8 cellular contexts compared by ENCODE assay signal in genomic region chr9:37753489-37754190, GRCh38. TPM values are rescaled to one million over a fixed set of nuclear protein-coding genes. Genes with fewer than 3 reads are reported as not detected.
DNase-seq lines count a peak whose midpoint lies in the region; ATAC-seq, FAIRE-seq and TF ChIP-seq lines count a peak whose summit lies in the region.

Gene TRMT10B, plus strand, starts transcription at chr9:37753805. Its CDS starts 8,127 bp downstream, at chr9:37761932.

- WGBS in H1 (ENCODE audit: extremely low coverage in 1 of 2, insufficient coverage in 1 of 2, insufficient read length in 1 of 2, insufficient replicate concordance in 2 of 2, low coverage in 1 of 2, low lambda C conversion rate in 2 of 2, missing lambda C conversion rate in 1 of 2), 2 experiments = 5% methylated on average over 37 of the region's 40 CpGs; no CpG with 5 or more reads in 1 of the 2 experiments

- H3K4me3 Mint-ChIP-seq in memory B cell = peak within 1 kb of the TSS; percentile 95

- peak; percentile 61 to 68 for DNase-seq in AML-193 (lab: John Stamatoyannopoulos, UW)
- peak; percentile 78 for DNase-seq in NCI-H82 (lab: John Stamatoyannopoulos, UW)
- peak; percentile 45 to 53 for DNase-seq in activated CD8-positive, alpha-beta memory T cell treated with anti-CD3 and anti-CD28 coated beads for 4 hours (ENCODE audit: low read depth in 2 of 2)
- DNase-seq in H1 (ENCODE audit: low read depth in 1 of 2, low spot score in 2 of 2) = peak in 1 of 2 experiments; percentile 82
- peak; percentile 46 to 60 for DNase-seq in memory B cell (ENCODE audit: low spot score in 2 of 2)
- DNase-seq in stimulated activated CD8-positive, alpha-beta memory T cell treated with anti-CD3 and anti-CD28 coated beads, Interleukin-12 subunit alpha, Interleukin-12 subunit beta, amount 100 ng/mL, for 24 hours (ENCODE audit: extremely low read depth) = peak; percentile 45

- H2BK120ac ChIP-seq in H1 (replicated peaks; ENCODE audit: low read depth, low read length) = no peak within 1 kb of the TSS

- no peaks in the 10 kb centered on the region for H3K36me3 ChIP-seq in H1 (ENCODE audit: control insufficient read depth in 2 of 4, insufficient read depth in 4 of 4, low read length in 3 of 4)

- no peaks in the 10 kb centered on the region for H4K20me1 ChIP-seq in H1 (replicated peaks in 1 of 2; ENCODE audit: control insufficient read depth in 1 of 2, insufficient read depth in 2 of 2, low read length in 2 of 2)

- peaks cover 0 to 5% (median 1%) of the 10 kb centered on the region in 4 experiments; a peak in 4 of 7 replicates for H3K4me1 ChIP-seq in H1 (replicated peaks in 1 of 4; ENCODE audit: control insufficient read depth in 3 of 4, insufficient read depth in 4 of 4, low read length in 3 of 4)

- no peak within 1 kb of the TSS for H2BK15ac ChIP-seq in H1 (ENCODE audit: low read length)

- TF ChIP-seq EP300 in H1 (IDR thresholded peaks at IDR 0.05; ENCODE audit: borderline replicate concordance in 1 of 2, low read depth in 2 of 2, low read length in 2 of 2) = no peak

- POLR2A ChIA-PET in H1 (lab: Charles Lee; ENCODE audit: partially characterized antibody) = interaction anchor here (1.0 to 1.5 kb wide), 2 partner anchors 31 to 47 kb away, joined by 3 to 6 read pairs; partner anchors contain the start of genes DCAF10 and EXOSC3

- TF ChIP-seq RAD21 in H1 (IDR thresholded peaks at IDR 0.05 in 1 of 2, conservative IDR thresholded peaks at IDR 0.05 in 1 of 2; ENCODE audit: low read depth in 2 of 2, low read length in 2 of 2) = no peak

- FAIRE-seq in H1 (lab: Jason Lieb, UNC) = no peak

- peaks cover 12% of the 10 kb centered on the region for H3K4me1 Mint-ChIP-seq in memory B cell

- peak within 1 kb of the TSS; percentile 73 to 77 for H3K4me2 ChIP-seq in H1 (ENCODE audit: insufficient read depth in 1 of 2, low read depth in 2 of 2, low read length in 2 of 2)

- H2BK12ac ChIP-seq in H1 (ENCODE audit: low read depth, low read length) = no peak within 1 kb of the TSS

- H3K79me1 ChIP-seq in H1 (ENCODE audit: low read depth, low read length) = no peaks in the 10 kb centered on the region

- no peaks in the 10 kb centered on the region for H3K9me3 ChIP-seq in H1 (ENCODE audit: insufficient read depth in 2 of 2, low read depth in 1 of 2, low read length in 1 of 2)

- no peak within 1 kb of the TSS for H3K27ac ChIP-seq in H1 (ENCODE audit: low read depth, low read length)

- H3K27me3 ChIP-seq in H1 (replicated peaks in 1 of 4; ENCODE audit: control insufficient read depth in 3 of 4, extremely low read depth in 1 of 4, insufficient read depth in 3 of 4, low read length in 3 of 4) = no peaks in the 10 kb centered on the region

- H3K18ac ChIP-seq in H1 (ENCODE audit: extremely low read depth, low read length) = peak within 1 kb of the TSS; percentile 62; the same call in 1 of the 2 replicates

- H3K23ac ChIP-seq in H1 (ENCODE audit: insufficient read length) = no peak within 1 kb of the TSS

- H2BK20ac ChIP-seq in H1 (ENCODE audit: low read length) = no peak within 1 kb of the TSS

- H3K14ac ChIP-seq in H1 (ENCODE audit: insufficient read length) = no peak within 1 kb of the TSS

- peak within 1 kb of the TSS; percentile 71 for H4K5ac ChIP-seq in H1 (ENCODE audit: insufficient read length, low read depth, low read length)

- H3K9me3 Mint-ChIP-seq in memory B cell = no peaks in the 10 kb centered on the region

- peak within 1 kb of the TSS; percentile 85 for H3K27ac Mint-ChIP-seq in memory B cell

- CTCF ChIA-PET in H1 (lab: Charles Lee; ENCODE audit: partially characterized antibody) = interaction anchor here (1.5 kb wide), 1 partner anchor 31 kb away, joined by 3 read pairs; the partner anchor contains the start of gene EXOSC3

- H3K23me2 ChIP-seq in H1 (ENCODE audit: low read depth, low read length) = peaks cover 4% of the 10 kb centered on the region; the same call in 1 of the 2 replicates

- H3K4me3 ChIP-seq in H1 (ENCODE audit: extremely low read depth in 1 of 4, insufficient read depth in 2 of 4, low read depth in 3 of 4, low read length in 4 of 4) = peak within 1 kb of the TSS; percentile 72 to 89 (median 86)

- H4K8ac ChIP-seq in H1 (ENCODE audit: extremely low read depth, insufficient read depth, low read length) = peak within 1 kb of the TSS; percentile 88

- no peak for TF ChIP-seq POLR2A in H1 (IDR thresholded peaks at IDR 0.05; ENCODE audit: control extremely low read depth in 1 of 2, low read depth in 2 of 2, low read length in 2 of 2)

- peak within 1 kb of the TSS; percentile 62 for H3K56ac ChIP-seq in H1 (replicated peaks; ENCODE audit: insufficient read length, low read depth, low read length)

- peak within 1 kb of the TSS; percentile 76 for H2BK5ac ChIP-seq in H1 (ENCODE audit: low read depth, low read length)

- no peaks in the 10 kb centered on the region for H3K27me3 Mint-ChIP-seq in memory B cell

- H3K79me2 ChIP-seq in H1 (ENCODE audit: control insufficient read depth in 1 of 2, insufficient read depth in 2 of 2, low read length in 2 of 2) = no peaks in the 10 kb centered on the region

- H3K9ac ChIP-seq in H1 (replicated peaks in 1 of 4; ENCODE audit: extremely low read depth in 1 of 4, low read depth in 3 of 4, low read length in 3 of 4) = peak within 1 kb of the TSS; percentile 9 to 68 (median 48); a peak in 5 of 7 replicates

- no peaks in the 10 kb centered on the region for H3K36me3 Mint-ChIP-seq in memory B cell

- H2AK5ac ChIP-seq in H1 (ENCODE audit: low read depth, low read length) = no peak within 1 kb of the TSS; the same call in 1 of the 2 replicates

- peak within 1 kb of the TSS; percentile 90 for H3K4ac ChIP-seq in H1 (replicated peaks; ENCODE audit: insufficient read length, low read depth, low read length)

- peak; percentile 94 for ATAC-seq in GM19035 (IDR thresholded peaks at IDR 0.05; ENCODE audit: unreplicated experiment)
- peak; percentile 95 for ATAC-seq in HG03432 (IDR thresholded peaks at IDR 0.05; ENCODE audit: unreplicated experiment)
- ATAC-seq in memory B cell (ENCODE audit: low read depth) = peak; percentile 91

- H4K91ac ChIP-seq in H1 (replicated peaks; ENCODE audit: insufficient read length, low read length) = peak within 1 kb of the TSS; percentile 51

- no peak for TF ChIP-seq CTCF in H1 (IDR thresholded peaks at IDR 0.05; ENCODE audit: control extremely low read depth in 1 of 3, insufficient read depth in 1 of 3, low read depth in 1 of 3, low read length in 3 of 3)

- H2AFZ ChIP-seq in H1 (ENCODE audit: low read length) = peak within 1 kb of the TSS; percentile 86

TF ChIP-seq in H1, 55 proteins besides CTCF, POLR2A, EP300 and RAD21:
- TF ChIP-seq CEBPB (IDR thresholded peaks at IDR 0.05; ENCODE audit: low read depth, low read length) = peak; percentile 50; the same call in 1 of the 2 replicates
- peak; percentile 71 for TF ChIP-seq SAP30 (IDR thresholded peaks at IDR 0.05; ENCODE audit: insufficient read depth, insufficient replicate concordance, low read length)
- TF ChIP-seq USF2 (IDR thresholded peaks at IDR 0.05; ENCODE audit: low read length) = no peak
- TF ChIP-seq SP1 (IDR thresholded peaks at IDR 0.05; ENCODE audit: low read depth, low read length) = no peak
- TF ChIP-seq MAX (IDR thresholded peaks at IDR 0.05) = peak; percentile 11; the same call in 1 of the 2 replicates
- TF ChIP-seq ASH2L (IDR thresholded peaks at IDR 0.05; ENCODE audit: low read length) = peak; percentile 67
- peak; percentile 51 for TF ChIP-seq SIX5 (IDR thresholded peaks at IDR 0.05; ENCODE audit: low read depth, low read length)
- TF ChIP-seq POU5F1 (IDR thresholded peaks at IDR 0.05; ENCODE audit: low read depth, low read length) = no peak
- peak; percentile 64; the same call in 1 of the 2 replicates for TF ChIP-seq GABPA (IDR thresholded peaks at IDR 0.05; ENCODE audit: borderline replicate concordance, insufficient read depth, low read length)
- peak; percentile 67 for TF ChIP-seq PHF8 (conservative IDR thresholded peaks at IDR 0.05; ENCODE audit: low read depth, low read length)
- peak; percentile 42; the same call in 1 of the 2 replicates for TF ChIP-seq POLR2AphosphoS5 (IDR thresholded peaks at IDR 0.05; ENCODE audit: low read depth, low read length)
- 0 out of 2 replicates have a peak, but pooled peaks have one; percentile 49 for TF ChIP-seq CREB1 (IDR thresholded peaks at IDR 0.05)
- TF ChIP-seq TAF1 (IDR thresholded peaks at IDR 0.05; ENCODE audit: low read depth, low read length) = 0 out of 2 replicates have a peak, but pooled peaks have one; percentile 18
- peak; percentile 81 for TF ChIP-seq KDM4A (IDR thresholded peaks at IDR 0.05; ENCODE audit: low read depth, low read length, severe bottlenecking)
- no peak for TF ChIP-seq KDM1A (IDR thresholded peaks at IDR 0.05; ENCODE audit: borderline replicate concordance, low read length)
- TF ChIP-seq HDAC2 (IDR thresholded peaks at IDR 0.05; ENCODE audit: borderline replicate concordance in 1 of 2, low read depth in 2 of 2, low read length in 2 of 2) = peak in 1 of 2 experiments; percentile 86; a peak in 2 of 4 replicates
- TF ChIP-seq NANOG (IDR thresholded peaks at IDR 0.05; ENCODE audit: insufficient read depth, low read depth, low read length, poor library complexity, severe bottlenecking) = no peak
TF ChIP-seq in H1: peak in this region for 12.

RNA-seq across cellular contexts. Expression of gene TRMT10B, which starts in this region (rescaled TPM):
- total RNA-seq in H1 (2021; fragmentation: NEBNext Ultra II Directional; extraction: Animal tissue kit (Norgen Biotek cat#: 25700)) = 4.5 and 6.2 TPM in 2 replicates
- 2.0 and 2.4 TPM in 2 replicates for polyA plus RNA-seq in H1 (2011; rRNA removed)
- polyA plus RNA-seq in H1 (2011; cell fraction: cytosol; rRNA removed) = 3.5 TPM
- 3.2 TPM for polyA plus RNA-seq in H1 (2011; cell fraction: nucleus; rRNA removed)
- polyA plus RNA-seq in H1 (2012, experiment 1 of 2) = 6.0 to 7.1 TPM (median 6.3 TPM) in 4 replicates
- 0.59 TPM for polyA plus RNA-seq in H1 (2012, experiment 2 of 2)
- polyA plus RNA-seq in H1 (2013, experiment 1 of 2) = 5.4 TPM
- polyA plus RNA-seq in H1 (2013, experiment 2 of 2) = 5.0 TPM
- 2.2 TPM in 2 replicates for polyA minus RNA-seq in H1 (2011; rRNA and poly(A)+ RNA removed)
- polyA minus RNA-seq in H1 (2011; cell fraction: cytosol; rRNA and poly(A)+ RNA removed) = 1.2 TPM
- polyA minus RNA-seq in H1 (2011; cell fraction: nucleus; rRNA and poly(A)+ RNA removed) = 6.1 TPM
